In the genomic region with DNA sequence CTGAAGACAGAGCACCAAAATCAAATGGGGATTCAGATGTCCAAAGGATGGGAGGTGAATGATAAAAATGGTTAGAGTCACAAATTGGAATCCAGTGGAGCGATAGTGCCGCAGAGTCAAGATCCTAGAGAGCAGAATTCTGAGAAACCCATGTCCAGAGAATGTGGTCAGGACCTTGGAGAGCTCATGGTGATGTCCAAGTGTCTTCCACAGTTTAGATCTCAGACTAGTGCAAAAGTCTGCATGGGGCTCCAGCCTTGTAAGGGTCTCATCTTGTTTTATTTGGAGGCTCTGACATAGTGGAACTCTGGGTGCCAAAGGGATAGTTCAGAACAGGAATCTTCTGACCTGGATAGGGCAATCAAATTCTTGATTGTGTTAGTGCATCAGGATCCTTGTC, we compare ENCODE assay signal across 14 cellular contexts.
DNase-seq lines count a peak whose midpoint lies in the region; ATAC-seq and TF ChIP-seq lines count a peak whose summit lies in the region.
"Had no signal": no experiment of that assay in that cellular context is flagged by ENCODE, and none has a peak within 500 bp of the region (broad histone marks: within the 10 kb centered on the region; RNA-seq: fewer than 3 reads in every experiment).

No MANE protein-coding gene starts in this region.

- H3K9me3 ChIP-seq in HCT116 (ENCODE audit: control insufficient read depth in 1 of 2, insufficient read depth in 1 of 2, low read depth in 1 of 2, low read length in 2 of 2), result no peaks in the 10 kb centered on the region
- H3K9me3 ChIP-seq: ovary had no signal

- H3K4me3 Mint-ChIP-seq in endothelial cell (ENCODE audit: unreplicated experiment), result no peak overlapping the region
- H3K4me3 Mint-ChIP-seq in nephron progenitor cell, result no peak overlapping the region
- H3K4me3 Mint-ChIP-seq: activated naive CD4-positive, alpha-beta T cell treated with anti-CD3 and anti-CD28 coated beads, Interleukin-2, amount 10 ng/mL, durations not matched to agents 7 days and 5 days; mesothelial cell of epicardium had no signal

- BruUV-seq in HCT116 (replicated peaks; lab: Mats Ljungman, UMichigan), result no TSS peak

- H3K27ac Mint-ChIP-seq in endothelial cell (ENCODE audit: unreplicated experiment), result no peak overlapping the region
- H3K27ac Mint-ChIP-seq in nephron progenitor cell, result no peak overlapping the region
- H3K27ac Mint-ChIP-seq: activated naive CD4-positive, alpha-beta T cell treated with anti-CD3 and anti-CD28 coated beads, Interleukin-2, amount 10 ng/mL, durations not matched to agents 7 days and 5 days; mesothelial cell of epicardium had no signal

- H3K36me3 Mint-ChIP-seq in endothelial cell (ENCODE audit: low read depth, unreplicated experiment) (no peaks in the 10 kb centered on the region), nephron progenitor cell (ENCODE audit: low read depth) (no peaks in the 10 kb centered on the region)
- H3K36me3 Mint-ChIP-seq: activated naive CD4-positive, alpha-beta T cell treated with anti-CD3 and anti-CD28 coated beads, Interleukin-2, amount 10 ng/mL, durations not matched to agents 7 days and 5 days; mesothelial cell of epicardium had no signal

- POLR2A ChIA-PET in HCT116 (lab: Charles Lee) (no interaction called here), GM10248 (lab: Yijun Ruan, JAX) (no interaction called here)

- TF ChIP-seq RAD21 in HCT116 (IDR thresholded peaks at IDR 0.05; ENCODE audit: low read depth), result no peak

- no peak overlapping the region for H3K27ac ChIP-seq in HCT116 (ENCODE audit: low read depth, low read length)
- H3K27ac ChIP-seq: ovary had no signal

- H3K4me1 Mint-ChIP-seq in endothelial cell (ENCODE audit: unreplicated experiment) (no peaks in the 10 kb centered on the region), nephron progenitor cell (no peaks in the 10 kb centered on the region)
- H3K4me1 Mint-ChIP-seq: activated naive CD4-positive, alpha-beta T cell treated with anti-CD3 and anti-CD28 coated beads, Interleukin-2, amount 10 ng/mL, durations not matched to agents 7 days and 5 days; mesothelial cell of epicardium had no signal

- H3K9me2 ChIP-seq in HCT116 (ENCODE audit: insufficient read depth), result no peaks in the 10 kb centered on the region

- ATAC-seq in HCT116, result no peak

- RAD21 ChIA-PET in HCT116 (lab: Charles Lee; ENCODE audit: low non-redundant PET in 1 of 2, low total read pairs in 2 of 2, uncharacterized antibody in 2 of 2, unreplicated experiment in 2 of 2), result no interaction called here

- no peak overlapping the region for H3K9ac ChIP-seq in HCT116 (ENCODE audit: low read length)

- no peaks in the 10 kb centered on the region for H3K79me2 ChIP-seq in HCT116 (ENCODE audit: insufficient read depth, low read length)

- no peak for TF ChIP-seq POLR2A in HCT116 (IDR thresholded peaks at IDR 0.05; ENCODE audit: borderline replicate concordance, extremely low read depth, insufficient read depth, insufficient read length)

- DNase-seq in HCT116 (ENCODE audit: low read depth, low spot score) (no peak), RKO (ENCODE audit: low spot score) (peak; percentile 22), endothelial cell (ENCODE audit: low spot score) (peak; percentile 41), nephron progenitor cell (peak; percentile 66), GM10248 (ENCODE audit: extremely low spot score) (no peak), NCI-H2107 (lab: John Stamatoyannopoulos, UW) (no peak), NCI-H2029 (lab: John Stamatoyannopoulos, UW) (no peak)
- DNase-seq in stimulated activated CD4-positive, alpha-beta T cell treated with anti-CD3 and anti-CD28 coated beads, Interleukin-12 subunit alpha, Interleukin-12 subunit beta, amount 100 ng/mL, for 4 hours, result no peak
- DNase-seq: activated naive CD4-positive, alpha-beta T cell treated with anti-CD3 and anti-CD28 coated beads, Interleukin-2, amount 10 ng/mL, durations not matched to agents 7 days and 5 days; cerebellar nuclear complex; NCI-H82; ovary; SHP77 treated with DMSO at 0.1 percent for 48 hours had no signal

- peaks cover 4% of the 10 kb centered on the region for H3K27me3 Mint-ChIP-seq in endothelial cell (ENCODE audit: unreplicated experiment)
- peaks cover 5% of the 10 kb centered on the region for H3K27me3 Mint-ChIP-seq in nephron progenitor cell (ENCODE audit: low read depth, poor library complexity)
- H3K27me3 Mint-ChIP-seq: activated naive CD4-positive, alpha-beta T cell treated with anti-CD3 and anti-CD28 coated beads, Interleukin-2, amount 10 ng/mL, durations not matched to agents 7 days and 5 days had no signal

- no peak overlapping the region for H3K4me2 ChIP-seq in HCT116 (ENCODE audit: low read length)

- H2AFZ ChIP-seq in HCT116 (ENCODE audit: low read depth, low read length, poor library complexity, severe bottlenecking), result no peak overlapping the region

- no peak overlapping the region for H3K4me3 ChIP-seq in HCT116 (replicated peaks in 1 of 2; ENCODE audit: low read depth in 1 of 2, low read length in 2 of 2)
- H3K4me3 ChIP-seq: ovary had no signal

- H3K4me1 ChIP-seq in HCT116 (ENCODE audit: control insufficient read depth in 1 of 2, insufficient read depth in 2 of 2, low read length in 2 of 2), result no peaks in the 10 kb centered on the region

- no peaks in the 10 kb centered on the region for H4K20me1 ChIP-seq in HCT116 (ENCODE audit: insufficient read depth)

- peaks cover 19% of the 10 kb centered on the region for H3K27me3 ChIP-seq in HCT116 (ENCODE audit: insufficient read depth, low read length)
- H3K27me3 ChIP-seq: ovary had no signal

- TF ChIP-seq CTCF in HCT116 (IDR thresholded peaks at IDR 0.05 in 2 of 3, conservative IDR thresholded peaks at IDR 0.05 in 1 of 3; ENCODE audit: borderline replicate concordance in 1 of 3, insufficient read depth in 1 of 3, low read depth in 2 of 3, low read length in 2 of 3) (no peak), endothelial cell (IDR thresholded peaks at IDR 0.05; ENCODE audit: unreplicated experiment) (no peak), nephron progenitor cell (IDR thresholded peaks at IDR 0.05) (no peak), GM10248 (IDR thresholded peaks at IDR 0.05; ENCODE audit: control extremely low read depth, extremely low read depth, low read depth, missing control alignments) (no peak)

- H3K9me3 Mint-ChIP-seq in endothelial cell (ENCODE audit: unreplicated experiment), result no peaks in the 10 kb centered on the region
- H3K9me3 Mint-ChIP-seq in nephron progenitor cell, result no peaks in the 10 kb centered on the region
- H3K9me3 Mint-ChIP-seq: activated naive CD4-positive, alpha-beta T cell treated with anti-CD3 and anti-CD28 coated beads, Interleukin-2, amount 10 ng/mL, durations not matched to agents 7 days and 5 days; mesothelial cell of epicardium had no signal

- CTCF ChIA-PET in HCT116 (lab: Charles Lee), result no interaction called here
- CTCF ChIA-PET in GM10248 (lab: Yijun Ruan, JAX), result no interaction called here

- intact Hi-C loops in HCT116 (cut with micrococcal nuclease), result no loop called here

- H3K36me3 ChIP-seq in HCT116 (ENCODE audit: control insufficient read depth in 1 of 2, insufficient read depth in 2 of 2, low read length in 2 of 2), result no peaks in the 10 kb centered on the region
- H3K36me3 ChIP-seq: ovary had no signal

TF ChIP-seq in HCT116, 20 proteins besides CTCF, POLR2A, EP300 and RAD21:
- TF ChIP-seq SIN3A (IDR thresholded peaks at IDR 0.05; ENCODE audit: low read depth), result no peak
- TF ChIP-seq, protein P1, sequence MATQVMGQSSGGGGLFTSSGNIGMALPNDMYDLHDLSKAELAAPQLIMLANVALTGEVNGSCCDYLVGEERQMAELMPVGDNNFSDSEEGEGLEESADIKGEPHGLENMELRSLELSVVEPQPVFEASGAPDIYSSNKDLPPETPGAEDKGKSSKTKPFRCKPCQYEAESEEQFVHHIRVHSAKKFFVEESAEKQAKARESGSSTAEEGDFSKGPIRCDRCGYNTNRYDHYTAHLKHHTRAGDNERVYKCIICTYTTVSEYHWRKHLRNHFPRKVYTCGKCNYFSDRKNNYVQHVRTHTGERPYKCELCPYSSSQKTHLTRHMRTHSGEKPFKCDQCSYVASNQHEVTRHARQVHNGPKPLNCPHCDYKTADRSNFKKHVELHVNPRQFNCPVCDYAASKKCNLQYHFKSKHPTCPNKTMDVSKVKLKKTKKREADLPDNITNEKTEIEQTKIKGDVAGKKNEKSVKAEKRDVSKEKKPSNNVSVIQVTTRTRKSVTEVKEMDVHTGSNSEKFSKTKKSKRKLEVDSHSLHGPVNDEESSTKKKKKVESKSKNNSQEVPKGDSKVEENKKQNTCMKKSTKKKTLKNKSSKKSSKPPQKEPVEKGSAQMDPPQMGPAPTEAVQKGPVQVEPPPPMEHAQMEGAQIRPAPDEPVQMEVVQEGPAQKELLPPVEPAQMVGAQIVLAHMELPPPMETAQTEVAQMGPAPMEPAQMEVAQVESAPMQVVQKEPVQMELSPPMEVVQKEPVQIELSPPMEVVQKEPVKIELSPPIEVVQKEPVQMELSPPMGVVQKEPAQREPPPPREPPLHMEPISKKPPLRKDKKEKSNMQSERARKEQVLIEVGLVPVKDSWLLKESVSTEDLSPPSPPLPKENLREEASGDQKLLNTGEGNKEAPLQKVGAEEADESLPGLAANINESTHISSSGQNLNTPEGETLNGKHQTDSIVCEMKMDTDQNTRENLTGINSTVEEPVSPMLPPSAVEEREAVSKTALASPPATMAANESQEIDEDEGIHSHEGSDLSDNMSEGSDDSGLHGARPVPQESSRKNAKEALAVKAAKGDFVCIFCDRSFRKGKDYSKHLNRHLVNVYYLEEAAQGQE (IDR thresholded peaks at IDR 0.05; ENCODE audit: low read depth), result peak; percentile 69
TF ChIP-seq in HCT116: peak in this region for 1.

Comparison
In these comparisons a context has a peak if more than half of its experiments do, and no peak if none do; other contexts are left out.
1. DNase-seq: peak in RKO (single experiment), endothelial cell (single experiment) and nephron progenitor cell (single experiment); none in HCT116 (single experiment), GM10248 (single experiment), stimulated activated CD4-positive, alpha-beta T cell treated with anti-CD3 and anti-CD28 coated beads, Interleukin-12 subunit alpha, Interleukin-12 subunit beta, amount 100 ng/mL, for 4 hours (single experiment), NCI-H2107 (single experiment) and NCI-H2029 (single experiment).